Comparison of ENCODE assay signal across 26 cellular contexts in the genomic region with DNA sequence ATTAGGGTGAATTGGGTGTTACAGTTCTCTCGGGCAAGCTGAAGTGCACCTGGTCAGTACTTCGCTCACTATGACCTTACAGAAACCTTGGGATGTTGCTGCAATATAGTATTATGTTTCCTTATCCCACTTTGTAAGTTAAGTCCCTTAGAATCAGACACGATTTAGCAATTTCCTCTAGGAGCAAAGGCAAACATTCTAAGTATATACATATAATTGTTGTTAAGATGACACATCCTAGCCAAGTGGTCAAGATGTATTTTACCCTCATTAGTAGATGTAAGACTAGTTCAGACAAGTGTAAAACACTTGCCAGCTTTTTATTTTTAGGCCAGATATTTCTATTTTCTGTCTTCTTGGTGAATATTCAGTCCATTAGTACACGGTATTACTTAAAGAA. TPM values are rescaled to one million over a fixed set of nuclear protein-coding genes. Genes with fewer than 3 reads are reported as not detected.
"Had no signal": no experiment of that assay in that cellular context is flagged by ENCODE, and none has a peak within 500 bp of the region (broad histone marks: within the 10 kb centered on the region; RNA-seq: fewer than 3 reads in every experiment).

No MANE protein-coding gene starts in this region.

- H3K27me3 Mint-ChIP-seq: activated CD4-positive, alpha-beta memory T cell treated with anti-CD3 and anti-CD28 coated beads, Interleukin-2, amount 10 ng/mL, durations not matched to agents 7 days and 5 days; activated CD8-positive, alpha-beta memory T cell treated with anti-CD3 and anti-CD28 coated beads, Interleukin-2, amount 10 ng/mL, durations not matched to agents 7 days and 5 days; dendritic cell treated with granulocyte-macrophage colony-stimulating factor and Interleukin-4, amounts not matched to agents 40 ng/mL and 50 ng/mL, for 4 days had no signal

- H3K4me3 Mint-ChIP-seq: activated CD4-positive, alpha-beta memory T cell treated with anti-CD3 and anti-CD28 coated beads, Interleukin-2, amount 10 ng/mL, durations not matched to agents 7 days and 5 days; activated CD8-positive, alpha-beta memory T cell treated with anti-CD3 and anti-CD28 coated beads, Interleukin-2, amount 10 ng/mL, durations not matched to agents 7 days and 5 days; activated naive CD4-positive, alpha-beta T cell treated with anti-CD3 and anti-CD28 coated beads for 36 hours; activated naive CD8-positive, alpha-beta T cell treated with anti-CD3 and anti-CD28 coated beads, Interleukin-2, amount 50 U/mL, for 24 hours; dendritic cell treated with granulocyte-macrophage colony-stimulating factor and Interleukin-4, amounts not matched to agents 40 ng/mL and 50 ng/mL, for 4 days; neural crest cell; stimulated activated naive CD8-positive, alpha-beta T cell treated with anti-CD3 and anti-CD28 coated beads, Interleukin-15, Interleukin-2, amounts not matched to agents 100 ng/mL and 50 ng/mL, for 24 hours; T-cell had no signal

- ATAC-seq: activated CD8-positive, alpha-beta memory T cell treated with anti-CD3 and anti-CD28 coated beads, Interleukin-2, amount 10 ng/mL, durations not matched to agents 7 days and 5 days; activated naive CD8-positive, alpha-beta T cell treated with anti-CD3 and anti-CD28 coated beads, Interleukin-2, amount 50 U/mL, for 24 hours; gastrocnemius medialis; left lung; T-cell had no signal

- H3K9me3 Mint-ChIP-seq: activated CD4-positive, alpha-beta memory T cell treated with anti-CD3 and anti-CD28 coated beads, Interleukin-2, amount 10 ng/mL, durations not matched to agents 7 days and 5 days; activated naive CD4-positive, alpha-beta T cell treated with anti-CD3 and anti-CD28 coated beads for 36 hours; activated naive CD8-positive, alpha-beta T cell treated with anti-CD3 and anti-CD28 coated beads, Interleukin-2, amount 50 U/mL, for 24 hours; activated T-helper 2 cell treated with anti-CD3 and anti-CD28 coated beads, Interferon-gamma antibody, Interleukin-2, Interleukin-4, amounts not matched to agents 10 μg/mL and 5 μg/mL and 100 μg/mL, durations not matched to agents 14 hours and 24 hours and 36 hours; dendritic cell treated with granulocyte-macrophage colony-stimulating factor and Interleukin-4, amounts not matched to agents 40 ng/mL and 50 ng/mL, for 4 days; neural crest cell; stimulated activated naive CD8-positive, alpha-beta T cell treated with anti-CD3 and anti-CD28 coated beads, Interleukin-15, Interleukin-2, amounts not matched to agents 100 ng/mL and 50 ng/mL, for 24 hours; T-cell had no signal

- H3K9me3 ChIP-seq: esophagus squamous epithelium, gastrocnemius medialis, left lung, prostate gland, right atrium auricular region, tibial nerve had no signal

- H3K27ac Mint-ChIP-seq: activated CD4-positive, alpha-beta memory T cell treated with anti-CD3 and anti-CD28 coated beads, Interleukin-2, amount 10 ng/mL, durations not matched to agents 7 days and 5 days; activated CD8-positive, alpha-beta memory T cell treated with anti-CD3 and anti-CD28 coated beads, Interleukin-2, amount 10 ng/mL, durations not matched to agents 7 days and 5 days; activated naive CD4-positive, alpha-beta T cell treated with anti-CD3 and anti-CD28 coated beads for 36 hours; activated naive CD8-positive, alpha-beta T cell treated with anti-CD3 and anti-CD28 coated beads, Interleukin-2, amount 50 U/mL, for 24 hours; activated T-helper 2 cell treated with anti-CD3 and anti-CD28 coated beads, Interferon-gamma antibody, Interleukin-2, Interleukin-4, amounts not matched to agents 10 μg/mL and 5 μg/mL and 100 μg/mL, durations not matched to agents 14 hours and 24 hours and 36 hours; dendritic cell treated with granulocyte-macrophage colony-stimulating factor and Interleukin-4, amounts not matched to agents 40 ng/mL and 50 ng/mL, for 4 days; stimulated activated naive CD8-positive, alpha-beta T cell treated with anti-CD3 and anti-CD28 coated beads, Interleukin-15, Interleukin-2, amounts not matched to agents 100 ng/mL and 50 ng/mL, for 24 hours; T-cell had no signal

- H3K4me3 ChIP-seq: esophagus squamous epithelium, gastrocnemius medialis, left lung, prostate gland, right atrium auricular region, skin epidermis, tibial nerve had no signal

- H3K4me1 ChIP-seq: esophagus squamous epithelium, gastrocnemius medialis, left lung, prostate gland, right atrium auricular region, tibial nerve had no signal

- H3K36me3 ChIP-seq: esophagus squamous epithelium, gastrocnemius medialis, left lung, prostate gland, right atrium auricular region, tibial nerve had no signal

- H3K27ac ChIP-seq: esophagus squamous epithelium, gastrocnemius medialis, left lung, prostate gland, right atrium auricular region, skin epidermis, tibial nerve had no signal

- H3K36me3 Mint-ChIP-seq: activated CD8-positive, alpha-beta memory T cell treated with anti-CD3 and anti-CD28 coated beads, Interleukin-2, amount 10 ng/mL, durations not matched to agents 7 days and 5 days; T-cell had no signal

- H3K4me1 Mint-ChIP-seq: activated CD4-positive, alpha-beta memory T cell treated with anti-CD3 and anti-CD28 coated beads, Interleukin-2, amount 10 ng/mL, durations not matched to agents 7 days and 5 days; activated CD8-positive, alpha-beta memory T cell treated with anti-CD3 and anti-CD28 coated beads, Interleukin-2, amount 10 ng/mL, durations not matched to agents 7 days and 5 days; activated naive CD8-positive, alpha-beta T cell treated with anti-CD3 and anti-CD28 coated beads, Interleukin-2, amount 50 U/mL, for 24 hours; neural crest cell; T-cell had no signal

- H3K27me3 ChIP-seq: esophagus squamous epithelium, gastrocnemius medialis, left lung, right atrium auricular region, tibial nerve had no signal

- DNase-seq: activated CD4-positive, alpha-beta memory T cell treated with anti-CD3 and anti-CD28 coated beads, Interleukin-2, amount 10 ng/mL, durations not matched to agents 7 days and 5 days; activated CD4-positive, alpha-beta T cell treated with anti-CD3 and anti-CD28 coated beads for 48 hours; activated CD4-positive, CD25-positive, alpha-beta regulatory T cell; activated CD8-positive, alpha-beta memory T cell treated with anti-CD3 and anti-CD28 coated beads, Interleukin-2, amount 10 ng/mL, durations not matched to agents 7 days and 5 days; activated naive CD4-positive, alpha-beta T cell treated with anti-CD3 and anti-CD28 coated beads for 36 hours; activated naive CD8-positive, alpha-beta T cell treated with anti-CD3 and anti-CD28 coated beads, Interleukin-2, amount 50 U/mL, for 24 hours; activated T-cell treated with anti-CD3 and anti-CD28 coated beads, Interleukin-2, amount 50 U/mL, for 1 hour; aorta; cerebellar nuclear complex; effector CD8-positive, alpha-beta T cell; esophagus squamous epithelium; gastrocnemius medialis; left lung; stimulated activated CD4-positive, alpha-beta T cell treated with anti-CD3 and anti-CD28 coated beads, Interleukin-15, amount 100 ng/mL, for 24 hours; stimulated activated CD4-positive, alpha-beta T cell treated with anti-CD3 and anti-CD28 coated beads, Interleukin-2, amount 100 ng/mL, for 48 hours; T-cell; T-helper 9 cell had no signal

RNA-seq across cellular contexts. Expression of gene RGS17, which starts 31.1 kb away (rescaled TPM):
- total RNA-seq: activated CD8-positive, alpha-beta memory T cell treated with anti-CD3 and anti-CD28 coated beads, Interleukin-2, amount 10 ng/mL, durations not matched to agents 7 days and 5 days; activated naive CD4-positive, alpha-beta T cell treated with anti-CD3 and anti-CD28 coated beads for 36 hours; activated T-helper 2 cell treated with anti-CD3 and anti-CD28 coated beads, Interferon-gamma antibody, Interleukin-2, Interleukin-4, amounts not matched to agents 10 μg/mL and 5 μg/mL and 100 μg/mL, durations not matched to agents 14 hours and 24 hours and 36 hours; mononuclear cell had no signal
